ENCODE assay signal across 9 cellular contexts in genomic region chr2:17813742-17814458, GRCh38. TPM values are rescaled to one million over a fixed set of nuclear protein-coding genes. Genes with fewer than 3 reads are reported as not detected.
A peak's percentile ranks its signal among the peaks of the same experiment; 100 is the strongest.
DNase-seq lines count a peak whose midpoint lies in the region; ATAC-seq, FAIRE-seq and TF ChIP-seq lines count a peak whose summit lies in the region.
"Had no signal": no experiment of that assay in that cellular context is flagged by ENCODE, and none has a peak within 500 bp of the region (broad histone marks: within the 10 kb centered on the region; RNA-seq: fewer than 3 reads in every experiment).

No MANE protein-coding gene starts in this region.

- H3K27ac ChIP-seq in GM23338 (ENCODE audit: low read depth) (no peak overlapping the region), heart left ventricle (peak overlapping the region in 11 of 12 donors; percentile 37 to 86 (median 65)), HepG2 (ENCODE audit: extremely low read length, insufficient read depth, low read length) (no peak overlapping the region)

- H2AFZ ChIP-seq in GM23338 (peak overlapping the region; percentile 43; the same call in 1 of the 2 replicates), HepG2 (ENCODE audit: low read length) (no peak overlapping the region)

- DNase-seq in GM23338 (ENCODE audit: low spot score), result no peak
- DNase-seq in NB4 (ENCODE audit: low read depth), result peak; percentile 80
- peak in 4 of 5 donors; percentile 52 to 72 (median 70) for DNase-seq in heart left ventricle
- no peak for DNase-seq in HepG2 (ENCODE audit: low spot score)
- no peak for DNase-seq in endothelial cell (ENCODE audit: low spot score)
- no peak for DNase-seq in cerebellum (ENCODE audit: low spot score)
- no peak for DNase-seq in activated CD4-positive, alpha-beta memory T cell treated with anti-CD3 and anti-CD28 coated beads, Interleukin-2, amount 10 ng/mL, durations not matched to agents 7 days and 5 days

- no peak overlapping the region for H3K4me2 ChIP-seq in GM23338
- H3K4me2 ChIP-seq in HepG2 (ENCODE audit: low read depth, low read length), result no peak overlapping the region

- H3K36me3 Mint-ChIP-seq in GM23338 (ENCODE audit: low read depth) (no peaks in the 10 kb centered on the region), endothelial cell (ENCODE audit: low read depth, unreplicated experiment) (no peaks in the 10 kb centered on the region)
- no peaks in the 10 kb centered on the region for H3K36me3 Mint-ChIP-seq in activated CD4-positive, alpha-beta memory T cell treated with anti-CD3 and anti-CD28 coated beads, Interleukin-2, amount 10 ng/mL, durations not matched to agents 7 days and 5 days (ENCODE audit: low read depth)

- in situ Hi-C loops in HepG2 (cut with HindIII; ENCODE audit: extremely low pct_ligation_motif_present, low pct_unique_long_range_greater_than_20kb), result no loop called here

- no peak overlapping the region for H3K4me3 ChIP-seq in GM23338
- H3K4me3 ChIP-seq in NB4 (ENCODE audit: low read depth, low read length), result no peak overlapping the region
- H3K4me3 ChIP-seq in heart left ventricle, result peak overlapping the region in 3 of 12 donors; percentile 3 to 23 (median 9)
- H3K4me3 ChIP-seq in HepG2 (replicated peaks in 1 of 3; ENCODE audit: insufficient read depth in 1 of 3, low read depth in 2 of 3, low read length in 3 of 3), result no peak overlapping the region

- no peak overlapping the region for H3K4me3 Mint-ChIP-seq in GM23338
- H3K4me3 Mint-ChIP-seq in endothelial cell (ENCODE audit: unreplicated experiment), result no peak overlapping the region
- no peak overlapping the region for H3K4me3 Mint-ChIP-seq in activated CD4-positive, alpha-beta memory T cell treated with anti-CD3 and anti-CD28 coated beads, Interleukin-2, amount 10 ng/mL, durations not matched to agents 7 days and 5 days

- ATAC-seq in GM18499 (IDR thresholded peaks at IDR 0.05; ENCODE audit: insufficient read depth, unreplicated experiment) (peak; percentile 79), GM23338 (no peak), heart left ventricle (peak; percentile 57 to 93 (median 74)), HepG2 (no peak)

- H3K36me3 ChIP-seq in GM23338 (ENCODE audit: insufficient read depth) (no peaks in the 10 kb centered on the region), heart left ventricle (no peaks in the 10 kb centered on the region), HepG2 (replicated peaks in 1 of 2; ENCODE audit: control insufficient read depth in 1 of 2, insufficient read depth in 2 of 2, low read length in 2 of 2) (no peaks in the 10 kb centered on the region)

- peaks cover 14% of the 10 kb centered on the region; the same call in 2 of the 3 replicates for H3K4me1 Mint-ChIP-seq in GM23338
- H3K4me1 Mint-ChIP-seq in endothelial cell (ENCODE audit: unreplicated experiment), result no peaks in the 10 kb centered on the region
- peaks cover 9% of the 10 kb centered on the region for H3K4me1 Mint-ChIP-seq in activated CD4-positive, alpha-beta memory T cell treated with anti-CD3 and anti-CD28 coated beads, Interleukin-2, amount 10 ng/mL, durations not matched to agents 7 days and 5 days

- H3K9ac ChIP-seq in HepG2 (ENCODE audit: insufficient read depth, low read depth, low read length), result no peak overlapping the region

- TF ChIP-seq POLR2A in NB4 (IDR thresholded peaks at IDR 0.05; ENCODE audit: extremely low read depth, insufficient read length) (no peak), heart left ventricle (IDR thresholded peaks at IDR 0.05) (no peak), HepG2 (IDR thresholded peaks at IDR 0.05; ENCODE audit: insufficient read depth in 1 of 2, low read depth in 2 of 2, low read length in 2 of 2) (no peak)

- H3K27me3 ChIP-seq in GM23338 (ENCODE audit: insufficient read depth), result no peaks in the 10 kb centered on the region
- no peaks in the 10 kb centered on the region for H3K27me3 ChIP-seq in heart left ventricle
- peaks cover 0 to 13% of the 10 kb centered on the region in 2 experiments; a peak in 2 of 5 replicates for H3K27me3 ChIP-seq in HepG2 (ENCODE audit: control insufficient read depth in 1 of 2, insufficient read depth in 2 of 2, low read length in 2 of 2)

- TF ChIP-seq CTCF in GM23338 (conservative IDR thresholded peaks at IDR 0.05; ENCODE audit: low read depth in 2 of 2), result no peak
- TF ChIP-seq CTCF in NB4 (IDR thresholded peaks at IDR 0.05; ENCODE audit: low read depth, low read length), result no peak
- no peak for TF ChIP-seq CTCF in heart left ventricle (IDR thresholded peaks at IDR 0.05)
- no peak for TF ChIP-seq CTCF in HepG2 (CRISPR knock-in tag; IDR thresholded peaks at IDR 0.05)
- TF ChIP-seq CTCF in endothelial cell (IDR thresholded peaks at IDR 0.05; ENCODE audit: unreplicated experiment), result no peak

- FAIRE-seq in HepG2 (lab: Jason Lieb, UNC), result no peak

- CTCF ChIA-PET in HepG2 (lab: Yijun Ruan, JAX; ENCODE audit: low intra/inter-chr PET ratio, low total read pairs), result no interaction called here
- CTCF ChIA-PET in activated CD4-positive, alpha-beta memory T cell treated with anti-CD3 and anti-CD28 coated beads, Interleukin-2, amount 10 ng/mL, durations not matched to agents 7 days and 5 days (lab: Charles Lee), result interaction anchor here (1.0 kb wide), 1 partner anchor 142 kb away, joined by 5 read pairs; no protein-coding TSS in a partner anchor

- no peaks in the 10 kb centered on the region for H3F3A ChIP-seq in GM23338 (replicated peaks; ENCODE audit: low read depth)

- POLR2A ChIA-PET in HepG2 (lab: Yijun Ruan, JAX), result no interaction called here
- POLR2A ChIA-PET in activated CD4-positive, alpha-beta memory T cell treated with anti-CD3 and anti-CD28 coated beads, Interleukin-2, amount 10 ng/mL, durations not matched to agents 7 days and 5 days (lab: Charles Lee), result no interaction called here

- no peaks in the 10 kb centered on the region for H3K9me3 ChIP-seq in heart left ventricle
- no peaks in the 10 kb centered on the region for H3K9me3 ChIP-seq in HepG2 (ENCODE audit: low read length)

- H3K4me1 ChIP-seq in GM23338 (ENCODE audit: insufficient read depth) (peaks cover 6% of the 10 kb centered on the region; the same call in 1 of the 2 replicates), heart left ventricle (peaks cover 0 to 24% (median 7%) of the 10 kb centered on the region in 12 donors), HepG2 (ENCODE audit: insufficient read depth, low read length) (no peaks in the 10 kb centered on the region)

- 0 out of 2 replicates have a peak, but pooled peaks cover 4% of the 10 kb centered on the region for H3K9me2 ChIP-seq in GM23338 (ENCODE audit: insufficient read depth)

- H3K9me3 Mint-ChIP-seq in GM23338 (no peaks in the 10 kb centered on the region), endothelial cell (ENCODE audit: unreplicated experiment) (no peaks in the 10 kb centered on the region)
- H3K9me3 Mint-ChIP-seq in activated CD4-positive, alpha-beta memory T cell treated with anti-CD3 and anti-CD28 coated beads, Interleukin-2, amount 10 ng/mL, durations not matched to agents 7 days and 5 days, result no peaks in the 10 kb centered on the region

- BruUV-seq in HepG2 (replicated peaks; lab: Mats Ljungman, UMichigan), result no TSS peak

- TF ChIP-seq EP300 in HepG2 (IDR thresholded peaks at IDR 0.05; ENCODE audit: low read depth in 2 of 2, low read length in 2 of 2), result no peak
- no peak for TF ChIP-seq EP300 in HepG2 (CRISPR knock-in tag; IDR thresholded peaks at IDR 0.05; ENCODE audit: borderline replicate concordance)

- TF ChIP-seq RAD21 in HepG2 (CRISPR knock-in tag; IDR thresholded peaks at IDR 0.05), result no peak

- intact Hi-C loops in heart left ventricle (cut with DNase I) (no loop called here), HepG2 (cut with micrococcal nuclease; ENCODE audit: unreplicated experiment) (no loop called here)

- H3K27ac Mint-ChIP-seq in GM23338 (no peak overlapping the region), endothelial cell (ENCODE audit: unreplicated experiment) (no peak overlapping the region)
- H3K27ac Mint-ChIP-seq in activated CD4-positive, alpha-beta memory T cell treated with anti-CD3 and anti-CD28 coated beads, Interleukin-2, amount 10 ng/mL, durations not matched to agents 7 days and 5 days, result no peak overlapping the region

- H4K20me1 ChIP-seq in GM23338 (replicated peaks; ENCODE audit: insufficient read depth), result no peaks in the 10 kb centered on the region
- no peaks in the 10 kb centered on the region for H4K20me1 ChIP-seq in HepG2 (ENCODE audit: insufficient read depth, low read length)

- WGBS in heart left ventricle, 4 donors, result 51 to 63% (median 58%) methylated on average over 5 of the region's 5 CpGs
- 14% methylated on average over 5 of the region's 5 CpGs for WGBS in HepG2 (ENCODE audit: low lambda C conversion rate)

- no peaks in the 10 kb centered on the region for H3K79me2 ChIP-seq in GM23338 (replicated peaks; ENCODE audit: insufficient read depth)
- no peaks in the 10 kb centered on the region for H3K79me2 ChIP-seq in HepG2 (ENCODE audit: insufficient read depth, low read length)

- H3K27me3 Mint-ChIP-seq in GM23338 (ENCODE audit: insufficient read depth, low read depth, poor library complexity) (peaks cover 4% of the 10 kb centered on the region), endothelial cell (ENCODE audit: unreplicated experiment) (no peaks in the 10 kb centered on the region)
- H3K27me3 Mint-ChIP-seq in activated CD4-positive, alpha-beta memory T cell treated with anti-CD3 and anti-CD28 coated beads, Interleukin-2, amount 10 ng/mL, durations not matched to agents 7 days and 5 days, result peaks cover 25% of the 10 kb centered on the region

RNA-seq across cellular contexts. Expression of gene MSGN1, which starts 2.4 kb away (rescaled TPM):
- not detected in 2 replicates for total RNA-seq in GM23338 (2014; rRNA removed; shearing (Covaris generic))
- not detected in 2 replicates for polyA plus RNA-seq in GM23338 (2016; fragmentation: Nextera tagmentation; extraction: Ambion mirVana)
- not detected for total RNA-seq in heart left ventricle
- polyA plus RNA-seq in heart left ventricle, result not detected
- total RNA-seq in HepG2 (2016; rRNA removed; fragmentation: Illumina TruSeq; extraction: Trizol), result not detected in 2 replicates
- not detected in 2 replicates for total RNA-seq in HepG2 (2016; cell fraction: cytosol; rRNA removed; fragmentation: Illumina TruSeq; extraction: Trizol; ENCODE audit: low read depth)
- total RNA-seq in HepG2 (2016; cell fraction: insoluble cytoplasmic fraction; rRNA removed; fragmentation: Illumina TruSeq; extraction: Trizol), result not detected in 2 replicates
- total RNA-seq in HepG2 (2016; cell fraction: membrane; rRNA removed; fragmentation: Illumina TruSeq; extraction: Trizol), result not detected in 2 replicates
- not detected in 2 replicates for total RNA-seq in HepG2 (2016; cell fraction: nucleus; rRNA removed; fragmentation: Illumina TruSeq; extraction: Trizol)
- not detected in 2 replicates for polyA plus RNA-seq in HepG2 (2011; rRNA removed)
- polyA plus RNA-seq in HepG2 (2011; cell fraction: cytosol; rRNA removed), result not detected in 2 replicates
- not detected in 2 replicates for polyA plus RNA-seq in HepG2 (2011; cell fraction: nucleus; rRNA removed)
- polyA plus RNA-seq in HepG2 (2012), result not detected in 2 replicates
- polyA plus RNA-seq in HepG2 (2016; cell fraction: cytosol; fragmentation: Illumina TruSeq; extraction: Trizol; ENCODE audit: low read depth), result not detected in 2 replicates
- not detected in 2 replicates for polyA plus RNA-seq in HepG2 (2016; cell fraction: insoluble cytoplasmic fraction; fragmentation: Illumina TruSeq; extraction: Trizol; ENCODE audit: low read depth)
- not detected in 2 replicates for polyA plus RNA-seq in HepG2 (2016; cell fraction: membrane; fragmentation: Illumina TruSeq; extraction: Trizol; ENCODE audit: low read depth)
- not detected in 2 replicates for polyA plus RNA-seq in HepG2 (2016; cell fraction: nucleus; fragmentation: Illumina TruSeq; extraction: Trizol; ENCODE audit: insufficient read depth, low read depth)
- not detected in 2 replicates for polyA minus RNA-seq in HepG2 (2011; rRNA and poly(A)+ RNA removed; ENCODE audit: low replicate concordance)
- polyA minus RNA-seq in HepG2 (2011; cell fraction: cytosol; rRNA and poly(A)+ RNA removed), result not detected in 2 replicates
- polyA minus RNA-seq in HepG2 (2011; cell fraction: nucleus; rRNA and poly(A)+ RNA removed), result not detected in 2 replicates
- total RNA-seq in endothelial cell (ENCODE audit: unreplicated experiment), result not detected
- total RNA-seq in cerebellum, result not detected
- not detected for total RNA-seq in activated CD4-positive, alpha-beta memory T cell treated with anti-CD3 and anti-CD28 coated beads, Interleukin-2, amount 10 ng/mL, durations not matched to agents 7 days and 5 days
- total RNA-seq: IMR-90 had no signal
- polyA plus RNA-seq: IMR-90 had no signal

RNA-seq across cellular contexts. Expression of gene GEN1, which starts 60.0 kb away (rescaled TPM):
- total RNA-seq in GM23338 (2014; rRNA removed; shearing (Covaris generic)), result 25.2 and 43.3 TPM in 2 replicates
- polyA plus RNA-seq in GM23338 (2016; fragmentation: Nextera tagmentation; extraction: Ambion mirVana) (9.8 and 14.2 TPM in 2 replicates), heart left ventricle (1 to 10 TPM; 1.0 to 1.8 TPM), HepG2 (2011; rRNA removed) (5.1 and 9.9 TPM in 2 replicates)
- total RNA-seq in heart left ventricle (1 to 10 TPM; 2.4 to 8.8 (median 3.1) TPM), HepG2 (2016; rRNA removed; fragmentation: Illumina TruSeq; extraction: Trizol) (26.6 and 27.1 TPM in 2 replicates), endothelial cell (ENCODE audit: unreplicated experiment) (12.3 TPM), cerebellum (21.1 TPM)
- total RNA-seq in HepG2 (2016; cell fraction: cytosol; rRNA removed; fragmentation: Illumina TruSeq; extraction: Trizol; ENCODE audit: low read depth), result 6.3 and 9.4 TPM in 2 replicates
- 24.5 and 28.9 TPM in 2 replicates for total RNA-seq in HepG2 (2016; cell fraction: insoluble cytoplasmic fraction; rRNA removed; fragmentation: Illumina TruSeq; extraction: Trizol)
- 8.2 and 8.3 TPM in 2 replicates for total RNA-seq in HepG2 (2016; cell fraction: membrane; rRNA removed; fragmentation: Illumina TruSeq; extraction: Trizol)
- total RNA-seq in HepG2 (2016; cell fraction: nucleus; rRNA removed; fragmentation: Illumina TruSeq; extraction: Trizol), result 58.4 and 73.8 TPM in 2 replicates
- polyA plus RNA-seq in HepG2 (2011; cell fraction: cytosol; rRNA removed), result 1.2 and 2.0 TPM in 2 replicates
- polyA plus RNA-seq in HepG2 (2011; cell fraction: nucleus; rRNA removed), result 16.1 and 23.1 TPM in 2 replicates
- polyA plus RNA-seq in HepG2 (2012), result 3.2 and 7.3 TPM in 2 replicates
- 0.68 and 1.1 TPM in 2 replicates for polyA plus RNA-seq in HepG2 (2016; cell fraction: cytosol; fragmentation: Illumina TruSeq; extraction: Trizol; ENCODE audit: low read depth)
- 10.0 and 11.1 TPM in 2 replicates for polyA plus RNA-seq in HepG2 (2016; cell fraction: insoluble cytoplasmic fraction; fragmentation: Illumina TruSeq; extraction: Trizol; ENCODE audit: low read depth)
- polyA plus RNA-seq in HepG2 (2016; cell fraction: membrane; fragmentation: Illumina TruSeq; extraction: Trizol; ENCODE audit: low read depth), result 1.7 and 1.9 TPM in 2 replicates
- polyA plus RNA-seq in HepG2 (2016; cell fraction: nucleus; fragmentation: Illumina TruSeq; extraction: Trizol; ENCODE audit: insufficient read depth, low read depth), result 81.4 and 82.6 TPM in 2 replicates
- polyA minus RNA-seq in HepG2 (2011; rRNA and poly(A)+ RNA removed; ENCODE audit: low replicate concordance), result 19.6 and 33.5 TPM in 2 replicates
- 4.2 and 8.8 TPM in 2 replicates for polyA minus RNA-seq in HepG2 (2011; cell fraction: cytosol; rRNA and poly(A)+ RNA removed)
- polyA minus RNA-seq in HepG2 (2011; cell fraction: nucleus; rRNA and poly(A)+ RNA removed), result 96.2 and 125 TPM in 2 replicates
- total RNA-seq in activated CD4-positive, alpha-beta memory T cell treated with anti-CD3 and anti-CD28 coated beads, Interleukin-2, amount 10 ng/mL, durations not matched to agents 7 days and 5 days, result 10 to 100 TPM; 32.2 to 38.6 TPM

Comparison
In these comparisons a context has a peak if more than half of its experiments do, and no peak if none do; other contexts are left out.
1. ATAC-seq: peak in GM18499 (single experiment) and heart left ventricle (4 of 4); none in GM23338 (single experiment) and HepG2 (single experiment).
2. DNase-seq: peak in NB4 (single experiment) and heart left ventricle (4 of 5); none in GM23338 (single experiment), HepG2 (single experiment), endothelial cell (single experiment), cerebellum (single experiment) and activated CD4-positive, alpha-beta memory T cell treated with anti-CD3 and anti-CD28 coated beads, Interleukin-2, amount 10 ng/mL, durations not matched to agents 7 days and 5 days (single experiment).
3. H3K27ac ChIP-seq: peak in heart left ventricle (11 of 12); none in GM23338 (single experiment) and HepG2 (single experiment).